ENCODE assay signal across 8 cellular contexts in the genomic region with DNA sequence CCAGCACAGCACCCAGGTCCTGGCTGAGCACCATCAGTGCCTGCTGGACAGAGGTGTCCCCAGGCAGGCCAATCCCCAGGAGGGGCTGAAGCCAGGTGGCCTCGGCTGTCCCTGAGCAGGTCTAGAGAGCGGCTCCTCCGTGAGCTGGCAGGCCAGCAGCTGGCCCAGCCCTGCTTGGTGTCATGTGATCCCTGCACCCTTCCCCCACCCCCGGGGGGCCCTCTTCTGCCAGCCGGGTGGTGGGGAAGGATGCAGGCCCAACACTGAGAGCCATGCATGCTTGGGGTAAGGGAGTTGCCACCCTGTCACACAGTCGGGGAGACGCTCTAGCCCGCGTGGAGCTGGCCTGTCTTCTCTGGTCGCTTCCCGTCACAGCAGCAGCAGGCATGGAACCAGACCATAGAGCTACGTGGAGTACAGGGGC. TPM values are rescaled to one million over a fixed set of nuclear protein-coding genes. Genes with fewer than 3 reads are reported as not detected.
DNase-seq lines count a peak whose midpoint lies in the region; ATAC-seq and TF ChIP-seq lines count a peak whose summit lies in the region.

No MANE protein-coding gene starts in this region.

- no peaks in the 10 kb centered on the region for H3K36me3 ChIP-seq in MM.1S (replicated peaks; ENCODE audit: insufficient read depth, low read length)

- intact Hi-C loops in Calu3 (cut with micrococcal nuclease; ENCODE audit: unreplicated experiment): no loop called here

- H3K4me1 ChIP-seq in MM.1S (ENCODE audit: low read length): no peaks in the 10 kb centered on the region

- no peaks in the 10 kb centered on the region for H3K27me3 ChIP-seq in MM.1S (replicated peaks; ENCODE audit: insufficient read depth, low read length)

- BruUV-seq in Calu3 (replicated peaks; lab: Mats Ljungman, UMichigan): no TSS peak

- H3K36me3 Mint-ChIP-seq in chondrocyte (ENCODE audit: low read depth): peaks cover 4% of the 10 kb centered on the region
- H3K36me3 Mint-ChIP-seq in natural killer cell treated with Interleukin-12 subunit alpha and Interleukin-12 subunit beta and Interleukin-15 and Interleukin-18, amount 100 ng/mL, for 72 hours: no peaks in the 10 kb centered on the region
- peaks cover 5% of the 10 kb centered on the region for H3K36me3 Mint-ChIP-seq in Calu3 (ENCODE audit: insufficient read depth, unreplicated experiment)

- no peaks in the 10 kb centered on the region for H3K9me3 Mint-ChIP-seq in chondrocyte (ENCODE audit: low read depth)
- H3K9me3 Mint-ChIP-seq in natural killer cell treated with Interleukin-12 subunit alpha and Interleukin-12 subunit beta and Interleukin-15 and Interleukin-18, amount 100 ng/mL, for 72 hours: no peaks in the 10 kb centered on the region
- no peaks in the 10 kb centered on the region for H3K9me3 Mint-ChIP-seq in Calu3 (ENCODE audit: low read depth, unreplicated experiment)

- H3K9ac ChIP-seq in MM.1S (ENCODE audit: low read length): no peak overlapping the region

- H3K9me3 ChIP-seq in MM.1S (replicated peaks; ENCODE audit: insufficient read depth, low read length): no peaks in the 10 kb centered on the region

- CTCF ChIA-PET in Calu3 (lab: Charles Lee): no interaction called here

- no peak overlapping the region for H2AFZ ChIP-seq in MM.1S (ENCODE audit: low read length)

- DNase-seq in C1 segment of cervical spinal cord (lab: John Stamatoyannopoulos, UW) (peak in 10 of 14 donors; percentile 40 to 83 (median 68)), NCI-H1694 (lab: John Stamatoyannopoulos, UW) (peak; percentile 33), chondrocyte (ENCODE audit: low spot score) (peak; percentile 90), MM.1S (no peak), Calu3 (no peak), RPMI8226 (no peak)
- DNase-seq in natural killer cell treated with Interleukin-12 subunit alpha and Interleukin-12 subunit beta and Interleukin-15 and Interleukin-18, amount 100 ng/mL, for 72 hours (ENCODE audit: low spot score): no peak
- no peak for DNase-seq in activated CD4-positive, CD25-positive, alpha-beta regulatory T cell (lab: John Stamatoyannopoulos, UW)

- H3K4me3 Mint-ChIP-seq in chondrocyte (ENCODE audit: unreplicated experiment) (no peak overlapping the region), Calu3 (ENCODE audit: low read depth, unreplicated experiment) (no peak overlapping the region)
- H3K4me3 Mint-ChIP-seq in natural killer cell treated with Interleukin-12 subunit alpha and Interleukin-12 subunit beta and Interleukin-15 and Interleukin-18, amount 100 ng/mL, for 72 hours: peak overlapping the region; percentile 76

- no peak for TF ChIP-seq CTCF in chondrocyte (IDR thresholded peaks at IDR 0.05)
- no peak for TF ChIP-seq CTCF in MM.1S (IDR thresholded peaks at IDR 0.05; ENCODE audit: low read length)
- no peak for TF ChIP-seq CTCF in Calu3 (IDR thresholded peaks at IDR 0.05; ENCODE audit: unreplicated experiment)

- no peaks in the 10 kb centered on the region for H3K9me2 ChIP-seq in MM.1S (replicated peaks; ENCODE audit: insufficient read depth, low read length)

- H3K4me1 Mint-ChIP-seq in chondrocyte (ENCODE audit: low read depth) (peaks cover 19% of the 10 kb centered on the region), Calu3 (ENCODE audit: low read depth, unreplicated experiment) (no peaks in the 10 kb centered on the region)
- H3K4me1 Mint-ChIP-seq in natural killer cell treated with Interleukin-12 subunit alpha and Interleukin-12 subunit beta and Interleukin-15 and Interleukin-18, amount 100 ng/mL, for 72 hours (ENCODE audit: low read depth in 2 of 2): peaks cover 62 to 65% of the 10 kb centered on the region in 2 donors

- no peaks in the 10 kb centered on the region for H3F3A ChIP-seq in MM.1S (ENCODE audit: insufficient read depth, low read length)

- peaks cover 10% of the 10 kb centered on the region for H3K79me2 ChIP-seq in MM.1S (ENCODE audit: low read length)

- H3K27me3 Mint-ChIP-seq in chondrocyte (ENCODE audit: low read depth): no peaks in the 10 kb centered on the region
- no peaks in the 10 kb centered on the region for H3K27me3 Mint-ChIP-seq in natural killer cell treated with Interleukin-12 subunit alpha and Interleukin-12 subunit beta and Interleukin-15 and Interleukin-18, amount 100 ng/mL, for 72 hours
- H3K27me3 Mint-ChIP-seq in Calu3 (ENCODE audit: unreplicated experiment): no peaks in the 10 kb centered on the region

- H3K4me2 ChIP-seq in MM.1S (ENCODE audit: low read depth, low read length): no peak overlapping the region

- no peak overlapping the region for H3K4me3 ChIP-seq in MM.1S (ENCODE audit: low read length)

- ATAC-seq in natural killer cell treated with Interleukin-12 subunit alpha and Interleukin-12 subunit beta and Interleukin-15 and Interleukin-18, amount 100 ng/mL, for 72 hours: peak in 1 of 2 donors; percentile 1

- H3K27ac ChIP-seq in MM.1S (ENCODE audit: low read length): no peak overlapping the region

- H3K27ac Mint-ChIP-seq in chondrocyte (ENCODE audit: unreplicated experiment): no peak overlapping the region
- H3K27ac Mint-ChIP-seq in natural killer cell treated with Interleukin-12 subunit alpha and Interleukin-12 subunit beta and Interleukin-15 and Interleukin-18, amount 100 ng/mL, for 72 hours: peak overlapping the region; percentile 94 to 97
- no peak overlapping the region for H3K27ac Mint-ChIP-seq in Calu3 (ENCODE audit: unreplicated experiment)

- H4K20me1 ChIP-seq in MM.1S (ENCODE audit: insufficient read depth, low read length): no peaks in the 10 kb centered on the region

RNA-seq across cellular contexts. Expression of a gene that starts 7.1 kb away (rescaled TPM):
- 16.1 to 19.0 TPM (median 17.5 TPM) in 3 replicates for total RNA-seq in chondrocyte
- 100 to 1,000 TPM; 138 to 159 TPM for total RNA-seq in natural killer cell treated with Interleukin-12 subunit alpha and Interleukin-12 subunit beta and Interleukin-15 and Interleukin-18, amount 100 ng/mL, for 72 hours
- total RNA-seq in Calu3 (2022): 13.7 and 18.2 TPM in 2 replicates

RNA-seq across cellular contexts. Expression of a gene that starts 49.8 kb away (rescaled TPM):
- total RNA-seq in chondrocyte (2.1 to 8.1 TPM (median 5.8 TPM) in 3 replicates), Calu3 (2022) (not detected in 2 replicates)
- 1 to 10 TPM; 4.1 to 7.2 TPM for total RNA-seq in natural killer cell treated with Interleukin-12 subunit alpha and Interleukin-12 subunit beta and Interleukin-15 and Interleukin-18, amount 100 ng/mL, for 72 hours

RNA-seq across cellular contexts. Expression of a gene that starts 52.2 kb away (rescaled TPM):
- total RNA-seq in chondrocyte (0.87 to 1.5 TPM (median 1.1 TPM) in 3 replicates), Calu3 (2022) (2.6 and 3.1 TPM in 2 replicates)
- total RNA-seq in natural killer cell treated with Interleukin-12 subunit alpha and Interleukin-12 subunit beta and Interleukin-15 and Interleukin-18, amount 100 ng/mL, for 72 hours: 1 to 10 TPM in 1 of 2 donors, under 1 TPM in 1; 0.95 to 2.1 TPM

Comparison
In these comparisons a context has a peak if more than half of its experiments do, and no peak if none do; other contexts are left out.
1. DNase-seq: peak in C1 segment of cervical spinal cord (10 of 14), NCI-H1694 (single experiment) and chondrocyte (single experiment); none in natural killer cell treated with Interleukin-12 subunit alpha and Interleukin-12 subunit beta and Interleukin-15 and Interleukin-18, amount 100 ng/mL, for 72 hours (single experiment), MM.1S (single experiment), activated CD4-positive, CD25-positive, alpha-beta regulatory T cell (0 of 4), Calu3 (single experiment) and RPMI8226 (single experiment).
2. H3K27ac Mint-ChIP-seq: peak in natural killer cell treated with Interleukin-12 subunit alpha and Interleukin-12 subunit beta and Interleukin-15 and Interleukin-18, amount 100 ng/mL, for 72 hours (2 of 2); none in chondrocyte (single experiment) and Calu3 (single experiment).